Comparison of ENCODE assay signal across 29 cellular contexts in the genomic region with DNA sequence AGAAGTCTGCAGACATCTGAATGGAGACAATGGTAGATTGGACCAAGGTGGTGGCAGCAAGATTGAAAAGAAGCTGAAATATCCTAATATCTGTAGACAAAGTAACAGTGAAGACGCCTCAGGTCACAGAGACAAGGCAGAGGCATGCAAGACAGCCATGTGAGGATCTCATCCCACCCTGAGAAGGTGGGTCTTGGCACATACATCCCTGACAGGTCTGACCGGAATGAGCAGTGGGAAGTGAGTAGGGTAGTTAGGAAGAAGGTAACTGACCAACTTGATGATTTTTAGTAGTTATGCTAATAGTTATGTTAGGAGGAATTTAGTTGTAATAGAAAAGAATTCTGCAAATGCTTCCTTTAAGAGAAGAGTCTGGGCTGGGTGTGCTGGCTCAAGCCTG.
DNase-seq lines count a peak whose midpoint lies in the region; ATAC-seq and TF ChIP-seq lines count a peak whose summit lies in the region.
"Had no signal": no experiment of that assay in that cellular context is flagged by ENCODE, and none has a peak within 500 bp of the region (broad histone marks: within the 10 kb centered on the region; RNA-seq: fewer than 3 reads in every experiment).

No MANE protein-coding gene starts in this region.

- H3K27ac ChIP-seq in esophagus muscularis mucosa (replicated peaks in 1 of 4), result no peak overlapping the region
- no peak overlapping the region for H3K27ac ChIP-seq in trophoblast cell (ENCODE audit: low read depth, low read length)
- H3K27ac ChIP-seq: 22Rv1; A549; BLaER1; BLaER1 treated with 17β-estradiol and CSF1 and Interleukin-3, amounts not matched to agents 10 nM and 100 nM; C4-2B had no signal

- H2BK5ac ChIP-seq in trophoblast cell (ENCODE audit: low read depth, low read length, poor library complexity), result no peak overlapping the region

- TF ChIP-seq CTCF in esophagus muscularis mucosa (IDR thresholded peaks at IDR 0.05), result no peak

- no peak overlapping the region for H2BK12ac ChIP-seq in trophoblast cell (ENCODE audit: low read length)

- H3K36me3 ChIP-seq in esophagus muscularis mucosa (no peaks in the 10 kb centered on the region), trophoblast cell (ENCODE audit: control insufficient read depth in 1 of 2, insufficient read depth in 2 of 2, low read length in 2 of 2) (no peaks in the 10 kb centered on the region)
- H3K36me3 ChIP-seq: BE2C; BLaER1; BLaER1 treated with 17β-estradiol and CSF1 and Interleukin-3, amounts not matched to agents 10 nM and 100 nM had no signal

- no peak overlapping the region for H4K91ac ChIP-seq in trophoblast cell (ENCODE audit: low read depth, low read length)

- H3K18ac ChIP-seq in trophoblast cell (ENCODE audit: low read length), result no peak overlapping the region

- H4K12ac ChIP-seq in trophoblast cell (ENCODE audit: low read depth, low read length), result no peak overlapping the region

- H3K4me2 ChIP-seq in trophoblast cell (ENCODE audit: low read length), result no peak overlapping the region
- H3K4me2 ChIP-seq: A549; BLaER1; BLaER1 treated with 17β-estradiol and CSF1 and Interleukin-3, amounts not matched to agents 10 nM and 100 nM had no signal

- no peak overlapping the region for H2AFZ ChIP-seq in trophoblast cell (ENCODE audit: insufficient read depth, low read length, poor library complexity)

- ATAC-seq in HG03378 (IDR thresholded peaks at IDR 0.05; ENCODE audit: unreplicated experiment), result no peak
- ATAC-seq: A549; CD8-positive, alpha-beta T cell had no signal

- TF ChIP-seq POLR2A in esophagus muscularis mucosa (IDR thresholded peaks at IDR 0.05; ENCODE audit: low read depth), result no peak
- TF ChIP-seq POLR2A in erythroblast (IDR thresholded peaks at IDR 0.05; ENCODE audit: low read length), result no peak

- H3K4me1 ChIP-seq in esophagus muscularis mucosa, result no peaks in the 10 kb centered on the region
- peaks cover 0 to 2% of the 10 kb centered on the region in 2 experiments for H3K4me1 ChIP-seq in trophoblast cell (ENCODE audit: control insufficient read depth in 1 of 2, insufficient read depth in 2 of 2, low read length in 2 of 2)
- H3K4me1 ChIP-seq: A549, BE2C had no signal

- H4K8ac ChIP-seq in trophoblast cell (ENCODE audit: low read depth, low read length), result no peak overlapping the region

- H3K4ac ChIP-seq in trophoblast cell (ENCODE audit: low read depth, low read length), result no peak overlapping the region

- H3K14ac ChIP-seq in trophoblast cell (ENCODE audit: low read length), result no peak overlapping the region

- H3K9me3 ChIP-seq in esophagus muscularis mucosa (no peaks in the 10 kb centered on the region), trophoblast cell (ENCODE audit: insufficient read depth, low read depth, low read length) (no peaks in the 10 kb centered on the region)
- H3K9me3 ChIP-seq: BE2C had no signal

- H3K27me3 ChIP-seq in esophagus muscularis mucosa (no peaks in the 10 kb centered on the region), trophoblast cell (ENCODE audit: insufficient read depth, low read length) (no peaks in the 10 kb centered on the region)
- H3K27me3 ChIP-seq: BE2C; BLaER1; BLaER1 treated with 17β-estradiol and CSF1 and Interleukin-3, amounts not matched to agents 10 nM and 100 nM had no signal

- H3K4me3 ChIP-seq in esophagus muscularis mucosa (no peak overlapping the region), trophoblast cell (ENCODE audit: low read depth, low read length) (no peak overlapping the region)
- H3K4me3 ChIP-seq: A549; BLaER1; BLaER1 treated with 17β-estradiol and CSF1 and Interleukin-3, amounts not matched to agents 10 nM and 100 nM had no signal

- no peak for TF ChIP-seq EP300 in esophagus muscularis mucosa (IDR thresholded peaks at IDR 0.05)

- H3K9ac ChIP-seq in trophoblast cell (ENCODE audit: low read length), result no peak overlapping the region
- H3K9ac ChIP-seq: BLaER1; BLaER1 treated with 17β-estradiol and CSF1 and Interleukin-3, amounts not matched to agents 10 nM and 100 nM had no signal

- H2AK5ac ChIP-seq in trophoblast cell (ENCODE audit: low read length), result no peak overlapping the region

- no peak overlapping the region for H3K23ac ChIP-seq in trophoblast cell (ENCODE audit: low read length)

- no peak overlapping the region for H2BK120ac ChIP-seq in trophoblast cell (ENCODE audit: insufficient read depth, low read length, poor library complexity)

- WGBS in esophagus muscularis mucosa, result 90% methylated on average over 2 of the region's 2 CpGs
- no CpG with 5 or more reads among the region's 2 CpGs for WGBS in trophoblast cell (ENCODE audit: extremely low coverage, insufficient coverage, insufficient read length)

- intact Hi-C loops in esophagus muscularis mucosa (cut with DNase I), result no loop called here

- no peaks in the 10 kb centered on the region for H3K79me2 ChIP-seq in trophoblast cell (ENCODE audit: control insufficient read depth, insufficient read depth, low read length, poor library complexity)

- no peaks in the 10 kb centered on the region for H3K79me1 ChIP-seq in trophoblast cell (ENCODE audit: low read length)

- DNase-seq in esophagus muscularis mucosa (ENCODE audit: extremely low spot score), result peak; percentile 55
- peak; percentile 98 to 99 for DNase-seq in trophoblast cell
- no peak for DNase-seq in erythroblast (lab: John Stamatoyannopoulos, UW)
- DNase-seq: 8988T; ACHN; AML-193; BE2C; C1 segment of cervical spinal cord; Caco-2; Calu3; CD4-positive, alpha-beta memory T cell; CD4-positive, alpha-beta T cell; CD4-positive, CD25-positive, alpha-beta regulatory T cell; CD8-positive, alpha-beta memory T cell; CD8-positive, alpha-beta T cell; COR-L47; DMS 273 treated with DMSO at 0.1 percent for 48 hours; DMS153; DMS53; DMS79; DMS79 treated with DMSO at 0.1 percent for 48 hours; DND-41; EL had no signal

Comparison
In these comparisons a context has a peak if more than half of its experiments do, and no peak if none do; other contexts are left out.
1. DNase-seq: peak in esophagus muscularis mucosa (single experiment) and trophoblast cell (2 of 2); none in erythroblast (0 of 2).